ENCODE assay signal across 8 cellular contexts in the genomic region with DNA sequence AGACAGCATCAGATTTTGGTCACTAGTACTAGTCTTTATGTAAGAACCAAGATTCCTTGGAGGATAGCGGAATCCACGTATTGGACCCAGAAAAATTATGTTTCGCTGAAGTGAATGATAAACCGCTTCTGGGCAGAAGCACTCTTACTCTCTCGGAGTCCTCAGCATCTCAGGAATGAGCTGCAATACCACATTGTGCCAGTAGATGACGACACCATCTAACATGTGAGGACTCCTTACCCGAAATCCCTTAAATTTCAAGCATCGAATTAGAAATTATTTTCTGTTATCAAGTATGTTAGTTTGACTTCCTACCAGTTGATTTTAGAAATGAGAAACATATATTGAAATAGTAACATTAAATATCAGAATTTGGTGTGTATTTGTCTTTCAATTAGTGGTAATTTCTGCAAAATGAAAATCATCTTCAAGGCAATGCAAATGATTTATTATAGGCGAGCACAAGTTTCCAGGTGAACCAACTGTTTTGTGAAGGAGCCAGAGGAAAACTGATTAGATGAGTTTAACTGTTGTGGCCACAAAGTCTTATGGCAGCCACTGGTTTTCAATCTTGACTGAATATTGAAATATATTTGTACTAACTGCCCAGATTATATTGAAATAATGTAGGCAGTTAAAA.
A peak's percentile ranks its signal among the peaks of the same experiment; 100 is the strongest.
DNase-seq lines count a peak whose midpoint lies in the region; ATAC-seq and TF ChIP-seq lines count a peak whose summit lies in the region.

No MANE protein-coding gene starts in this region.

- peaks cover 3% of the 10 kb centered on the region for H3K4me1 Mint-ChIP-seq in CD8-positive, alpha-beta T cell (ENCODE audit: low read depth)
- peaks cover 2% of the 10 kb centered on the region for H3K4me1 Mint-ChIP-seq in osteocyte (ENCODE audit: unreplicated experiment)

- no peaks in the 10 kb centered on the region for H3K9me3 ChIP-seq in CD8-positive, alpha-beta T cell (ENCODE audit: low read length)
- no peaks in the 10 kb centered on the region for H3K9me3 ChIP-seq in transverse colon

- no peak overlapping the region for H3K27ac Mint-ChIP-seq in CD8-positive, alpha-beta T cell
- H3K27ac Mint-ChIP-seq in osteocyte (ENCODE audit: unreplicated experiment) = no peak overlapping the region

- peak; percentile 99 for ATAC-seq in CD8-positive, alpha-beta T cell
- peak; percentile 90 for ATAC-seq in GM19395 (IDR thresholded peaks at IDR 0.05; ENCODE audit: unreplicated experiment)

- no peak overlapping the region for H3K4me3 Mint-ChIP-seq in CD8-positive, alpha-beta T cell
- no peak overlapping the region for H3K4me3 Mint-ChIP-seq in osteocyte (ENCODE audit: unreplicated experiment)

- TF ChIP-seq RAD21 in Ishikawa (IDR thresholded peaks at IDR 0.05; ENCODE audit: low read depth) = peak; percentile 95

- no peak overlapping the region for H3K4me3 ChIP-seq in CD8-positive, alpha-beta T cell (ENCODE audit: low read depth, low read length)
- H3K4me3 ChIP-seq in fibroblast of villous mesenchyme (ENCODE audit: low read depth, low read length) = no peak overlapping the region
- no peak overlapping the region for H3K4me3 ChIP-seq in transverse colon

- H3K27ac ChIP-seq in CD8-positive, alpha-beta T cell (ENCODE audit: low read depth, low read length) = no peak overlapping the region
- no peak overlapping the region for H3K27ac ChIP-seq in transverse colon

- no peaks in the 10 kb centered on the region for H3K9me3 Mint-ChIP-seq in CD8-positive, alpha-beta T cell
- no peaks in the 10 kb centered on the region for H3K9me3 Mint-ChIP-seq in osteocyte (ENCODE audit: unreplicated experiment)

- H3K27me3 Mint-ChIP-seq in CD8-positive, alpha-beta T cell (ENCODE audit: low read depth) = peaks cover 3% of the 10 kb centered on the region
- H3K27me3 Mint-ChIP-seq in osteocyte (ENCODE audit: unreplicated experiment) = peaks cover 44% of the 10 kb centered on the region

- intact Hi-C loops in CD8-positive, alpha-beta T cell (cut with DNase I, micrococcal nuclease) = loop anchor here (1.0 to 5.0 kb wide), 8 partner anchors 65 to 989 kb away; no protein-coding TSS in a partner anchor
- intact Hi-C loops in transverse colon (cut with DNase I; ENCODE audit: low total_unique reads) = loop anchor here (5.0 kb wide), 1 partner anchor 119 kb away; no protein-coding TSS in a partner anchor

- no peak for TF ChIP-seq EP300 in Ishikawa (IDR thresholded peaks at IDR 0.05; ENCODE audit: borderline replicate concordance)
- TF ChIP-seq EP300 in transverse colon (IDR thresholded peaks at IDR 0.05; ENCODE audit: low read depth) = no peak

- peak; percentile 100 for TF ChIP-seq CTCF in CD8-positive, alpha-beta T cell (IDR thresholded peaks at IDR 0.05)
- TF ChIP-seq CTCF in fibroblast of villous mesenchyme (IDR thresholded peaks at IDR 0.05; ENCODE audit: insufficient read depth, low read depth, low read length) (peak; percentile 100), osteocyte (IDR thresholded peaks at IDR 0.05) (peak; percentile 97), transverse colon (IDR thresholded peaks at IDR 0.05) (peak; percentile 94 to 100 (median 99))

- DNase-seq in CD8-positive, alpha-beta T cell = peak; percentile 59 to 85 (median 77)
- DNase-seq in RPMI7951 (ENCODE audit: low read depth) (peak; percentile 66), fibroblast of villous mesenchyme (ENCODE audit: low read depth) (peak; percentile 78), osteocyte (ENCODE audit: extremely low spot score, unreplicated experiment) (peak; percentile 87), transverse colon (peak; percentile 68)
- peak; percentile 63 to 67 for DNase-seq in activated T-helper 1 cell treated with anti-CD3 and anti-CD28 coated beads, Interleukin-2, amount 50 U/mL, for 16 hours (ENCODE audit: low read depth in 1 of 2, low spot score in 1 of 2)

- H3K36me3 Mint-ChIP-seq in CD8-positive, alpha-beta T cell = no peaks in the 10 kb centered on the region
- H3K36me3 Mint-ChIP-seq in osteocyte (ENCODE audit: unreplicated experiment) = no peaks in the 10 kb centered on the region

- CTCF ChIA-PET in CD8-positive, alpha-beta T cell (lab: Charles Lee) = interaction anchor here (0.7 to 13.8 kb wide), 17 partner anchors 9 to 988 kb away, joined by 3 to 203 read pairs (median 4); partner anchors contain the start of gene CAMK4

- H3K27me3 ChIP-seq in CD8-positive, alpha-beta T cell (ENCODE audit: insufficient read depth, low read length) = no peaks in the 10 kb centered on the region
- no peaks in the 10 kb centered on the region for H3K27me3 ChIP-seq in transverse colon

- H3K4me1 ChIP-seq in CD8-positive, alpha-beta T cell (ENCODE audit: insufficient read depth, low read length) = no peaks in the 10 kb centered on the region
- peaks cover 0 to 3% (median 0%) of the 10 kb centered on the region in 4 donors for H3K4me1 ChIP-seq in transverse colon

- 5 to 11% methylated on average over 5 to 9 of the region's 9 CpGs for WGBS in transverse colon (ENCODE audit: low coverage in 1 of 2), 2 donors

- no peak for TF ChIP-seq POLR2A in transverse colon (IDR thresholded peaks at IDR 0.05)

- H3K36me3 ChIP-seq in CD8-positive, alpha-beta T cell (ENCODE audit: insufficient read depth, low read length) = no peaks in the 10 kb centered on the region
- no peaks in the 10 kb centered on the region for H3K36me3 ChIP-seq in transverse colon

- POLR2A ChIA-PET in CD8-positive, alpha-beta T cell (lab: Charles Lee) = interaction anchor here (0.6 kb wide), 2 partner anchors 66 to 199 kb away, joined by 3 read pairs; partner anchors contain the start of gene CAMK4

- in situ Hi-C loops in transverse colon (cut with MboI; ENCODE audit: low pct_ligation_motif_present in 1 of 4, low pct_unique_long_range_greater_than_20kb in 1 of 4, low sequenced_read_pairs in 3 of 4) = loop anchor here in 1 of 4 donors (10.0 kb wide), 1 partner anchor 987 kb away; no protein-coding TSS in a partner anchor

TF ChIP-seq in Ishikawa, 13 proteins besides CTCF, POLR2A, EP300 and RAD21:
- TF ChIP-seq, protein P1, sequence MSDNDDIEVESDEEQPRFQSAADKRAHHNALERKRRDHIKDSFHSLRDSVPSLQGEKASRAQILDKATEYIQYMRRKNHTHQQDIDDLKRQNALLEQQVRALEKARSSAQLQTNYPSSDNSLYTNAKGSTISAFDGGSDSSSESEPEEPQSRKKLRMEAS (IDR thresholded peaks at IDR 0.05) = no peak
- TF ChIP-seq NFIC (IDR thresholded peaks at IDR 0.05) (no peak), FOXM1 (IDR thresholded peaks at IDR 0.05; ENCODE audit: borderline replicate concordance, low read depth) (no peak)
- TF ChIP-seq, protein P2, sequence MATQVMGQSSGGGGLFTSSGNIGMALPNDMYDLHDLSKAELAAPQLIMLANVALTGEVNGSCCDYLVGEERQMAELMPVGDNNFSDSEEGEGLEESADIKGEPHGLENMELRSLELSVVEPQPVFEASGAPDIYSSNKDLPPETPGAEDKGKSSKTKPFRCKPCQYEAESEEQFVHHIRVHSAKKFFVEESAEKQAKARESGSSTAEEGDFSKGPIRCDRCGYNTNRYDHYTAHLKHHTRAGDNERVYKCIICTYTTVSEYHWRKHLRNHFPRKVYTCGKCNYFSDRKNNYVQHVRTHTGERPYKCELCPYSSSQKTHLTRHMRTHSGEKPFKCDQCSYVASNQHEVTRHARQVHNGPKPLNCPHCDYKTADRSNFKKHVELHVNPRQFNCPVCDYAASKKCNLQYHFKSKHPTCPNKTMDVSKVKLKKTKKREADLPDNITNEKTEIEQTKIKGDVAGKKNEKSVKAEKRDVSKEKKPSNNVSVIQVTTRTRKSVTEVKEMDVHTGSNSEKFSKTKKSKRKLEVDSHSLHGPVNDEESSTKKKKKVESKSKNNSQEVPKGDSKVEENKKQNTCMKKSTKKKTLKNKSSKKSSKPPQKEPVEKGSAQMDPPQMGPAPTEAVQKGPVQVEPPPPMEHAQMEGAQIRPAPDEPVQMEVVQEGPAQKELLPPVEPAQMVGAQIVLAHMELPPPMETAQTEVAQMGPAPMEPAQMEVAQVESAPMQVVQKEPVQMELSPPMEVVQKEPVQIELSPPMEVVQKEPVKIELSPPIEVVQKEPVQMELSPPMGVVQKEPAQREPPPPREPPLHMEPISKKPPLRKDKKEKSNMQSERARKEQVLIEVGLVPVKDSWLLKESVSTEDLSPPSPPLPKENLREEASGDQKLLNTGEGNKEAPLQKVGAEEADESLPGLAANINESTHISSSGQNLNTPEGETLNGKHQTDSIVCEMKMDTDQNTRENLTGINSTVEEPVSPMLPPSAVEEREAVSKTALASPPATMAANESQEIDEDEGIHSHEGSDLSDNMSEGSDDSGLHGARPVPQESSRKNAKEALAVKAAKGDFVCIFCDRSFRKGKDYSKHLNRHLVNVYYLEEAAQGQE (IDR thresholded peaks at IDR 0.05; ENCODE audit: low read depth) = no peak
